1 cellular context compared by ENCODE assay signal in genomic region chr10:116713846-116714245, GRCh38.
TF ChIP-seq lines count a peak whose summit lies in the region.

No MANE protein-coding gene starts in this region.

TF ChIP-seq in HEK293, 187 proteins besides CTCF, POLR2A, EP300 and RAD21 (continued from another document):
- TF ChIP-seq PRDM10 (tag by site-specific recombination; IDR thresholded peaks at IDR 0.05): 0 out of 2 replicates have a peak, but pooled peaks have one; percentile 24
- no peak for TF ChIP-seq ZNF660 (tag by site-specific recombination; IDR thresholded peaks at IDR 0.05)
- TF ChIP-seq ZNF114 (tag by site-specific recombination; IDR thresholded peaks at IDR 0.05): no peak
- TF ChIP-seq SP2 (tag by site-specific recombination; IDR thresholded peaks at IDR 0.05): no peak
- TF ChIP-seq REPIN1 (tag by site-specific recombination; IDR thresholded peaks at IDR 0.05; ENCODE audit: low read depth): no peak
- TF ChIP-seq ZNF404 (tag by site-specific recombination; IDR thresholded peaks at IDR 0.05): no peak
- no peak for TF ChIP-seq ZNF624 (tag by site-specific recombination; IDR thresholded peaks at IDR 0.05)
- no peak for TF ChIP-seq ZNF785 (tag by site-specific recombination; IDR thresholded peaks at IDR 0.05)
- no peak for TF ChIP-seq BCL6B (tag by site-specific recombination; IDR thresholded peaks at IDR 0.05)
- no peak for TF ChIP-seq ZNF843 (tag by site-specific recombination; IDR thresholded peaks at IDR 0.05)
- TF ChIP-seq ZNF530 (tag by site-specific recombination; IDR thresholded peaks at IDR 0.05; ENCODE audit: low read depth): no peak
- TF ChIP-seq HOXC10 (CRISPR knock-in tag; IDR thresholded peaks at IDR 0.05): no peak
- TF ChIP-seq ZNF488 (tag by site-specific recombination; IDR thresholded peaks at IDR 0.05): no peak
- no peak for TF ChIP-seq ZNF248 (tag by site-specific recombination; IDR thresholded peaks at IDR 0.05)
- no peak for TF ChIP-seq PATZ1 (tag by site-specific recombination; IDR thresholded peaks at IDR 0.05)
- no peak for TF ChIP-seq SCRT2 (tag by site-specific recombination; IDR thresholded peaks at IDR 0.05)
- peak; percentile 97 for TF ChIP-seq ZNF366 (tag by site-specific recombination; conservative IDR thresholded peaks at IDR 0.05)
- TF ChIP-seq ZBTB17 (tag by site-specific recombination; IDR thresholded peaks at IDR 0.05): peak; percentile 81
- no peak for TF ChIP-seq ZNF391 (tag by site-specific recombination; IDR thresholded peaks at IDR 0.05; ENCODE audit: borderline replicate concordance, low read depth)
- no peak for TF ChIP-seq ZNF280D (tag by site-specific recombination; IDR thresholded peaks at IDR 0.05)
- no peak for TF ChIP-seq ZBTB11 (tag by site-specific recombination; conservative IDR thresholded peaks at IDR 0.05; ENCODE audit: low read depth)
